Comparison of ENCODE assay signal across 26 cellular contexts in genomic region chr9:33346564-33346963, GRCh38. TPM values are rescaled to one million over a fixed set of nuclear protein-coding genes. Genes with fewer than 3 reads are reported as not detected.
DNase-seq lines count a peak whose midpoint lies in the region; ATAC-seq and TF ChIP-seq lines count a peak whose summit lies in the region.
"Had no signal": no experiment of that assay in that cellular context is flagged by ENCODE, and none has a peak within 500 bp of the region (broad histone marks: within the 10 kb centered on the region; RNA-seq: fewer than 3 reads in every experiment).

No MANE protein-coding gene starts in this region.

- H3K27ac Mint-ChIP-seq in activated CD8-positive, alpha-beta T cell treated with anti-CD3 and anti-CD28 coated beads for 36 hours, result peak overlapping the region; percentile 51
- peak overlapping the region; percentile 63 for H3K27ac Mint-ChIP-seq in stimulated activated effector memory CD8-positive, alpha-beta T cell treated with anti-CD3 and anti-CD28 coated beads, Interleukin-12 subunit alpha, Interleukin-12 subunit beta, amount 100 ng/mL, for 72 hours
- H3K27ac Mint-ChIP-seq: CD4-positive, CD25-positive, alpha-beta regulatory T cell; natural killer cell treated with Interleukin-12 subunit alpha and Interleukin-12 subunit beta and Interleukin-15 and Interleukin-18, amount 100 ng/mL, for 72 hours had no signal

- peak; percentile 61 for DNase-seq in G401 (ENCODE audit: low spot score)
- no peak for DNase-seq in activated CD8-positive, alpha-beta T cell treated with anti-CD3 and anti-CD28 coated beads for 36 hours
- peak; percentile 8 for DNase-seq in fibroblast of pulmonary artery (ENCODE audit: low read depth)
- DNase-seq in stimulated activated effector memory CD8-positive, alpha-beta T cell treated with anti-CD3 and anti-CD28 coated beads, Interleukin-12 subunit alpha, Interleukin-12 subunit beta, amount 100 ng/mL, for 72 hours (ENCODE audit: low spot score in 2 of 2), result no peak
- DNase-seq in KG1 (lab: John Stamatoyannopoulos, UW), result no peak
- DNase-seq in hypothalamus (lab: John Stamatoyannopoulos, UW), result no peak
- no peak for DNase-seq in NCI-H526 treated with DMSO at 0.1 percent for 48 hours (lab: John Stamatoyannopoulos, UW)
- DNase-seq: activated CD4-positive, alpha-beta T cell treated with anti-CD3 and anti-CD28 coated beads for 48 hours; CD4-positive, CD25-positive, alpha-beta regulatory T cell; cerebellar nuclear complex; dorsolateral prefrontal cortex; H7; head of caudate nucleus; midbrain; NCI-H1048; NCI-H187; NCI-H2171 treated with DMSO at 0.1 percent for 48 hours; NCI-H524 treated with DMSO at 0.1 percent for 48 hours; retina; SHP77 treated with DMSO at 0.1 percent for 48 hours; small intestine; stimulated activated CD8-positive, alpha-beta memory T cell treated with anti-CD3 and anti-CD28 coated beads, Interleukin-4, amount 100 ng/mL, for 48 hours had no signal

- peaks cover 3% of the 10 kb centered on the region for H3K4me1 Mint-ChIP-seq in activated CD8-positive, alpha-beta T cell treated with anti-CD3 and anti-CD28 coated beads for 36 hours (ENCODE audit: low read depth)
- no peaks in the 10 kb centered on the region for H3K4me1 Mint-ChIP-seq in stimulated activated effector memory CD8-positive, alpha-beta T cell treated with anti-CD3 and anti-CD28 coated beads, Interleukin-12 subunit alpha, Interleukin-12 subunit beta, amount 100 ng/mL, for 72 hours
- H3K4me1 Mint-ChIP-seq: IgD-negative memory B cell had no signal

- no peak for TF ChIP-seq CTCF in activated CD8-positive, alpha-beta T cell treated with anti-CD3 and anti-CD28 coated beads for 36 hours (IDR thresholded peaks at IDR 0.05)
- TF ChIP-seq CTCF in fibroblast of pulmonary artery (IDR thresholded peaks at IDR 0.05; ENCODE audit: low read length, missing control alignments), result no peak

- peaks cover 59% of the 10 kb centered on the region for H3K36me3 Mint-ChIP-seq in activated CD8-positive, alpha-beta T cell treated with anti-CD3 and anti-CD28 coated beads for 36 hours (ENCODE audit: low read depth)
- peaks cover 92% of the 10 kb centered on the region for H3K36me3 Mint-ChIP-seq in stimulated activated effector memory CD8-positive, alpha-beta T cell treated with anti-CD3 and anti-CD28 coated beads, Interleukin-12 subunit alpha, Interleukin-12 subunit beta, amount 100 ng/mL, for 72 hours

- no peak for ATAC-seq in activated CD8-positive, alpha-beta T cell treated with anti-CD3 and anti-CD28 coated beads for 36 hours
- no peak for ATAC-seq in stimulated activated effector memory CD8-positive, alpha-beta T cell treated with anti-CD3 and anti-CD28 coated beads, Interleukin-12 subunit alpha, Interleukin-12 subunit beta, amount 100 ng/mL, for 72 hours
- ATAC-seq: natural killer cell treated with Interleukin-12 subunit alpha and Interleukin-12 subunit beta and Interleukin-15 and Interleukin-18, amount 100 ng/mL, for 72 hours had no signal

- POLR2A ChIA-PET in activated CD8-positive, alpha-beta T cell treated with anti-CD3 and anti-CD28 coated beads for 36 hours (lab: Charles Lee), result no interaction called here

- in situ Hi-C loops in G401 (cut with HindIII; ENCODE audit: low sequenced_read_pairs), result no loop called here

- no peaks in the 10 kb centered on the region for H3K27me3 Mint-ChIP-seq in activated CD8-positive, alpha-beta T cell treated with anti-CD3 and anti-CD28 coated beads for 36 hours
- H3K27me3 Mint-ChIP-seq: CD4-positive, CD25-positive, alpha-beta regulatory T cell; IgD-negative memory B cell; natural killer cell treated with Interleukin-12 subunit alpha and Interleukin-12 subunit beta and Interleukin-15 and Interleukin-18, amount 100 ng/mL, for 72 hours had no signal

- H3K4me3 Mint-ChIP-seq in activated CD8-positive, alpha-beta T cell treated with anti-CD3 and anti-CD28 coated beads for 36 hours, result no peak overlapping the region
- H3K4me3 Mint-ChIP-seq in stimulated activated effector memory CD8-positive, alpha-beta T cell treated with anti-CD3 and anti-CD28 coated beads, Interleukin-12 subunit alpha, Interleukin-12 subunit beta, amount 100 ng/mL, for 72 hours, result no peak overlapping the region
- H3K4me3 Mint-ChIP-seq: CD4-positive, CD25-positive, alpha-beta regulatory T cell; IgD-negative memory B cell; natural killer cell treated with Interleukin-12 subunit alpha and Interleukin-12 subunit beta and Interleukin-15 and Interleukin-18, amount 100 ng/mL, for 72 hours had no signal

- no peaks in the 10 kb centered on the region for H3K9me3 Mint-ChIP-seq in activated CD8-positive, alpha-beta T cell treated with anti-CD3 and anti-CD28 coated beads for 36 hours
- no peaks in the 10 kb centered on the region for H3K9me3 Mint-ChIP-seq in stimulated activated effector memory CD8-positive, alpha-beta T cell treated with anti-CD3 and anti-CD28 coated beads, Interleukin-12 subunit alpha, Interleukin-12 subunit beta, amount 100 ng/mL, for 72 hours
- H3K9me3 Mint-ChIP-seq: CD4-positive, CD25-positive, alpha-beta regulatory T cell; IgD-negative memory B cell; natural killer cell treated with Interleukin-12 subunit alpha and Interleukin-12 subunit beta and Interleukin-15 and Interleukin-18, amount 100 ng/mL, for 72 hours had no signal

- CTCF ChIA-PET in activated CD8-positive, alpha-beta T cell treated with anti-CD3 and anti-CD28 coated beads for 36 hours (lab: Charles Lee), result no interaction called here

- intact Hi-C loops in activated CD8-positive, alpha-beta T cell treated with anti-CD3 and anti-CD28 coated beads for 36 hours (cut with micrococcal nuclease), result no loop called here

- H3K4me3 ChIP-seq in fibroblast of pulmonary artery (replicated peaks; ENCODE audit: low read depth, low read length), result no peak overlapping the region
- H3K4me3 ChIP-seq: dorsolateral prefrontal cortex had no signal

RNA-seq across cellular contexts. Expression of gene AQP7, which starts 55.8 kb away (rescaled TPM):
- 0.17 TPM in 1 of 2 replicates, not detected in the other for total RNA-seq in G401 (2014; rRNA removed; shearing (Covaris generic))
- not detected for total RNA-seq in activated CD8-positive, alpha-beta T cell treated with anti-CD3 and anti-CD28 coated beads for 36 hours
- total RNA-seq: H7; kidney epithelial cell; natural killer cell treated with Interleukin-12 subunit alpha and Interleukin-12 subunit beta and Interleukin-15 and Interleukin-18, amount 100 ng/mL, for 72 hours; osteoblast had no signal

RNA-seq across cellular contexts. Expression of gene NFX1, which starts 56.2 kb away (rescaled TPM):
- 14.8 and 17.4 TPM in 2 replicates for total RNA-seq in G401 (2014; rRNA removed; shearing (Covaris generic))
- total RNA-seq in activated CD8-positive, alpha-beta T cell treated with anti-CD3 and anti-CD28 coated beads for 36 hours, result 10 to 100 TPM; 37.4 to 38.9 TPM

Comparison
In these comparisons a context has a peak if more than half of its experiments do, and no peak if none do; other contexts are left out.
1. DNase-seq: peak in G401 (single experiment) and fibroblast of pulmonary artery (single experiment); none in activated CD8-positive, alpha-beta T cell treated with anti-CD3 and anti-CD28 coated beads for 36 hours (single experiment), stimulated activated effector memory CD8-positive, alpha-beta T cell treated with anti-CD3 and anti-CD28 coated beads, Interleukin-12 subunit alpha, Interleukin-12 subunit beta, amount 100 ng/mL, for 72 hours (0 of 2), KG1 (single experiment), hypothalamus (0 of 51) and NCI-H526 treated with DMSO at 0.1 percent for 48 hours (single experiment).